Comparison of ENCODE assay signal across 17 cellular contexts in the genomic region with DNA sequence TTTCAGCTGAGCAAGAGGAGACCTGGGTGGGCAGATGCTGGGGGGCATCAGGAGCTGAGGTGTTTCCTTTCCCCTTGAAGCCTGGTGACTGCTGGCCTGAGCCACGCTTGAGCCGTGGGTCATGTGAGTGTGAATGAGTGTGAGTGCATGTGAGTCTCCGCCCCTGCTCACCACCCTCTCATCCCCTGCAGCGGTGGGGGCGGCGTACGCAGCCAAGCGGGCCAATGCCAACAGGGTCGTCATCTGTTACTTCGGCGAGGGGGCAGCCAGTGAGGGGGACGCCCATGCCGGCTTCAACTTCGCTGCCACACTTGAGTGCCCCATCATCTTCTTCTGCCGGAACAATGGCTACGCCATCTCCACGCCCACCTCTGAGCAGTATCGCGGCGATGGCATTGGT. TPM values are rescaled to one million over a fixed set of nuclear protein-coding genes. Genes with fewer than 3 reads are reported as not detected.
DNase-seq lines count a peak whose midpoint lies in the region; ATAC-seq and TF ChIP-seq lines count a peak whose summit lies in the region.
"Had no signal": no experiment of that assay in that cellular context is flagged by ENCODE, and none has a peak within 500 bp of the region (broad histone marks: within the 10 kb centered on the region; RNA-seq: fewer than 3 reads in every experiment).

No MANE protein-coding gene starts in this region.

- no peak overlapping the region for H3K4me3 Mint-ChIP-seq in activated CD8-positive, alpha-beta T cell treated with anti-CD3 and anti-CD28 coated beads for 36 hours
- H3K4me3 Mint-ChIP-seq in stimulated activated memory B cell treated with anti-CD40 and anti-IgM and Interleukin-4, amounts not matched to agents 10 μg/mL and 1 μg/mL and 100 μg/mL, for 72 hours, result no peak overlapping the region
- H3K4me3 Mint-ChIP-seq: CD8-positive, alpha-beta memory T cell had no signal

- intact Hi-C loops in activated CD8-positive, alpha-beta T cell treated with anti-CD3 and anti-CD28 coated beads for 36 hours (cut with micrococcal nuclease), result no loop called here
- intact Hi-C loops in esophagus squamous epithelium (cut with DNase I), result no loop called here

- H3K4me1 Mint-ChIP-seq in activated CD8-positive, alpha-beta T cell treated with anti-CD3 and anti-CD28 coated beads for 36 hours (ENCODE audit: low read depth), result peaks cover 4% of the 10 kb centered on the region
- H3K4me1 Mint-ChIP-seq in stimulated activated memory B cell treated with anti-CD40 and anti-IgM and Interleukin-4, amounts not matched to agents 10 μg/mL and 1 μg/mL and 100 μg/mL, for 72 hours, result peaks cover 4% of the 10 kb centered on the region

- H3K4me3 ChIP-seq in H7 (ENCODE audit: insufficient read depth, low read depth, low read length), result no peak overlapping the region
- no peak overlapping the region for H3K4me3 ChIP-seq in esophagus squamous epithelium
- H3K4me3 ChIP-seq in osteoblast (ENCODE audit: insufficient read depth, low read length), result no peak overlapping the region
- H3K4me3 ChIP-seq: A549, BLaER1, GM12878 had no signal

- peaks cover 6% of the 10 kb centered on the region for H3K36me3 ChIP-seq in H7 (replicated peaks; ENCODE audit: control insufficient read depth, insufficient read depth, low read length)
- H3K36me3 ChIP-seq in esophagus squamous epithelium, result peaks cover 37 to 96% (median 56%) of the 10 kb centered on the region in 3 donors
- peaks cover 29% of the 10 kb centered on the region for H3K36me3 ChIP-seq in osteoblast (ENCODE audit: insufficient read depth, low read length)

- H3K27ac ChIP-seq in esophagus squamous epithelium (peak overlapping the region in 3 of 4 donors; percentile 11 to 39 (median 23)), osteoblast (ENCODE audit: low read depth, low read length) (no peak overlapping the region)
- H3K27ac ChIP-seq: A549 had no signal

- H3K9me3 Mint-ChIP-seq in activated CD8-positive, alpha-beta T cell treated with anti-CD3 and anti-CD28 coated beads for 36 hours, result no peaks in the 10 kb centered on the region
- no peaks in the 10 kb centered on the region for H3K9me3 Mint-ChIP-seq in stimulated activated memory B cell treated with anti-CD40 and anti-IgM and Interleukin-4, amounts not matched to agents 10 μg/mL and 1 μg/mL and 100 μg/mL, for 72 hours
- H3K9me3 Mint-ChIP-seq: CD8-positive, alpha-beta memory T cell had no signal

- no peaks in the 10 kb centered on the region for H3K27me3 ChIP-seq in H7 (ENCODE audit: control insufficient read depth, insufficient read depth, low read length)
- no peaks in the 10 kb centered on the region for H3K27me3 ChIP-seq in esophagus squamous epithelium
- H3K27me3 ChIP-seq in osteoblast (ENCODE audit: insufficient read depth, low read length), result no peaks in the 10 kb centered on the region
- H3K27me3 ChIP-seq: BLaER1 had no signal

- no peaks in the 10 kb centered on the region for H4K20me1 ChIP-seq in osteoblast (ENCODE audit: insufficient read depth, low read length)
- H4K20me1 ChIP-seq: BLaER1 had no signal

- H3K27ac Mint-ChIP-seq in activated CD8-positive, alpha-beta T cell treated with anti-CD3 and anti-CD28 coated beads for 36 hours, result peak overlapping the region; percentile 20
- H3K27ac Mint-ChIP-seq in stimulated activated memory B cell treated with anti-CD40 and anti-IgM and Interleukin-4, amounts not matched to agents 10 μg/mL and 1 μg/mL and 100 μg/mL, for 72 hours, result no peak overlapping the region

- peaks cover 21 to 51% (median 24%) of the 10 kb centered on the region in 3 donors for H3K4me1 ChIP-seq in esophagus squamous epithelium
- no peaks in the 10 kb centered on the region for H3K4me1 ChIP-seq in osteoblast (ENCODE audit: insufficient read depth, low read length)
- H3K4me1 ChIP-seq: A549 had no signal

- no peaks in the 10 kb centered on the region for H3K79me2 ChIP-seq in osteoblast (ENCODE audit: insufficient read depth, low read length)

- CTCF ChIA-PET in activated CD8-positive, alpha-beta T cell treated with anti-CD3 and anti-CD28 coated beads for 36 hours (lab: Charles Lee), result no interaction called here

- H3K36me3 Mint-ChIP-seq in activated CD8-positive, alpha-beta T cell treated with anti-CD3 and anti-CD28 coated beads for 36 hours (ENCODE audit: low read depth), result peaks cover 15% of the 10 kb centered on the region
- H3K36me3 Mint-ChIP-seq in stimulated activated memory B cell treated with anti-CD40 and anti-IgM and Interleukin-4, amounts not matched to agents 10 μg/mL and 1 μg/mL and 100 μg/mL, for 72 hours, result peaks cover 63% of the 10 kb centered on the region

- no peak overlapping the region for H3K4me2 ChIP-seq in osteoblast (ENCODE audit: insufficient read depth, low read length)
- H3K4me2 ChIP-seq: A549, BLaER1 had no signal

- TF ChIP-seq POLR2A in esophagus squamous epithelium (IDR thresholded peaks at IDR 0.05), result no peak

- DNase-seq in H7 (peak; percentile 25), esophagus squamous epithelium (lab: John Stamatoyannopoulos, UW) (no peak), osteoblast (ENCODE audit: insufficient read length, low spot score, missing footprints) (peak; percentile 46), activated gamma-delta T cell treated with Interleukin-2 at 50 U/mL for 16 hours (no peak)
- DNase-seq in activated CD8-positive, alpha-beta T cell treated with anti-CD3 and anti-CD28 coated beads for 36 hours, result no peak
- DNase-seq: CD8-positive, alpha-beta memory T cell; EL; NCI-H345; NCI-H524 treated with DMSO at 0.1 percent for 48 hours had no signal

- no peaks in the 10 kb centered on the region for H3K27me3 Mint-ChIP-seq in activated CD8-positive, alpha-beta T cell treated with anti-CD3 and anti-CD28 coated beads for 36 hours
- no peaks in the 10 kb centered on the region for H3K27me3 Mint-ChIP-seq in stimulated activated memory B cell treated with anti-CD40 and anti-IgM and Interleukin-4, amounts not matched to agents 10 μg/mL and 1 μg/mL and 100 μg/mL, for 72 hours
- H3K27me3 Mint-ChIP-seq: CD8-positive, alpha-beta memory T cell had no signal

- TF ChIP-seq CTCF in activated CD8-positive, alpha-beta T cell treated with anti-CD3 and anti-CD28 coated beads for 36 hours (IDR thresholded peaks at IDR 0.05), result no peak
- TF ChIP-seq CTCF in esophagus squamous epithelium (IDR thresholded peaks at IDR 0.05) (no peak), osteoblast (IDR thresholded peaks at IDR 0.05; ENCODE audit: extremely low read depth, low read depth, low read length) (no peak)

- H3K9me3 ChIP-seq in esophagus squamous epithelium (no peaks in the 10 kb centered on the region), osteoblast (ENCODE audit: low read depth, low read length) (no peaks in the 10 kb centered on the region)
- H3K9me3 ChIP-seq: A549, BLaER1 had no signal

- POLR2A ChIA-PET in activated CD8-positive, alpha-beta T cell treated with anti-CD3 and anti-CD28 coated beads for 36 hours (lab: Charles Lee), result interaction anchor here (1.1 kb wide), 1 partner anchor 14 kb away, joined by 3 read pairs; no protein-coding TSS in a partner anchor

- ATAC-seq in activated CD8-positive, alpha-beta T cell treated with anti-CD3 and anti-CD28 coated beads for 36 hours, result no peak
- ATAC-seq in SK-N-SH treated with all-trans-retinoic acid at 6 μM for 48 hours, result no peak
- no peak for ATAC-seq in stimulated activated memory B cell treated with anti-CD40 and anti-IgM and Interleukin-4, amounts not matched to agents 10 μg/mL and 1 μg/mL and 100 μg/mL, for 72 hours
- ATAC-seq: A549, GM12878 had no signal

- WGBS in esophagus squamous epithelium, 2 donors, result 96 to 98% methylated on average over 9 of the region's 20 CpGs

- H2AFZ ChIP-seq in osteoblast (ENCODE audit: low read length), result no peak overlapping the region

TF ChIP-seq in SK-N-SH treated with all-trans-retinoic acid at 6 μM for 48 hours, 23 proteins besides CTCF, POLR2A, EP300 and RAD21 (continues in another document):
- TF ChIP-seq ZC3H10 (CRISPR knock-in tag; IDR thresholded peaks at IDR 0.05) (no peak), TCF4 (CRISPR knock-in tag; IDR thresholded peaks at IDR 0.05; ENCODE audit: borderline replicate concordance) (no peak), CSDC2 (CRISPR knock-in tag; IDR thresholded peaks at IDR 0.05) (no peak), ARNTL (CRISPR knock-in tag; IDR thresholded peaks at IDR 0.05; ENCODE audit: borderline replicate concordance, low read depth) (no peak)
- TF ChIP-seq, protein P1, sequence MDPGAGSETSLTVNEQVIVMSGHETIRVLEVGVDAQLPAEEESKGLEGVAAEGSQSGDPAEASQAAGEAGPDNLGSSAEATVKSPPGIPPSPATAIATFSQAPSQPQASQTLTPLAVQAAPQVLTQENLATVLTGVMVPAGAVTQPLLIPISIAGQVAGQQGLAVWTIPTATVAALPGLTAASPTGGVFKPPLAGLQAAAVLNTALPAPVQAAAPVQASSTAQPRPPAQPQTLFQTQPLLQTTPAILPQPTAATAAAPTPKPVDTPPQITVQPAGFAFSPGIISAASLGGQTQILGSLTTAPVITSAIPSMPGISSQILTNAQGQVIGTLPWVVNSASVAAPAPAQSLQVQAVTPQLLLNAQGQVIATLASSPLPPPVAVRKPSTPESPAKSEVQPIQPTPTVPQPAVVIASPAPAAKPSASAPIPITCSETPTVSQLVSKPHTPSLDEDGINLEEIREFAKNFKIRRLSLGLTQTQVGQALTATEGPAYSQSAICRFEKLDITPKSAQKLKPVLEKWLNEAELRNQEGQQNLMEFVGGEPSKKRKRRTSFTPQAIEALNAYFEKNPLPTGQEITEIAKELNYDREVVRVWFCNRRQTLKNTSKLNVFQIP (CRISPR knock-in tag; IDR thresholded peaks at IDR 0.05; ENCODE audit: borderline replicate concordance, low read depth), result no peak

RNA-seq across cellular contexts. Expression of a gene that starts 5.2 kb away (rescaled TPM):
- total RNA-seq in H7 (2014; rRNA removed; shearing (Covaris generic)), result 1.9 and 5.3 TPM in 2 replicates
- total RNA-seq in activated CD8-positive, alpha-beta T cell treated with anti-CD3 and anti-CD28 coated beads for 36 hours, result 1 to 10 TPM in 1 of 2 experiments, under 1 TPM in 1; 0.59 to 1.1 TPM
- 10 to 100 TPM; 11.6 to 84.4 (median 35.3) TPM for total RNA-seq in esophagus squamous epithelium
- total RNA-seq in osteoblast, result 0.59 and 0.72 TPM in 2 replicates
- total RNA-seq: HT1080, M059J had no signal

RNA-seq across cellular contexts. Expression of a gene that starts 17.7 kb away (rescaled TPM):
- 80.0 and 96.0 TPM in 2 replicates for total RNA-seq in H7 (2014; rRNA removed; shearing (Covaris generic))
- 10 to 100 TPM; 47.6 to 51.5 TPM for total RNA-seq in activated CD8-positive, alpha-beta T cell treated with anti-CD3 and anti-CD28 coated beads for 36 hours
- total RNA-seq in esophagus squamous epithelium (10 to 100 TPM; 25.1 to 41.4 (median 35.7) TPM), osteoblast (27.4 and 30.0 TPM in 2 replicates)

RNA-seq across cellular contexts. Expression of a gene that starts 21.0 kb away (rescaled TPM):
- not detected in 2 replicates for total RNA-seq in H7 (2014; rRNA removed; shearing (Covaris generic))
- not detected for total RNA-seq in activated CD8-positive, alpha-beta T cell treated with anti-CD3 and anti-CD28 coated beads for 36 hours
- total RNA-seq in esophagus squamous epithelium (not detected), osteoblast (not detected in 2 replicates)
- total RNA-seq: CD8-positive, alpha-beta memory T cell; GM12878; H1; HT1080; M059J had no signal

RNA-seq across cellular contexts. Expression of a gene that starts 24.4 kb away (rescaled TPM):
- 36.0 and 53.1 TPM in 2 replicates for total RNA-seq in H7 (2014; rRNA removed; shearing (Covaris generic))
- 10 to 100 TPM; 32.3 to 36.9 TPM for total RNA-seq in activated CD8-positive, alpha-beta T cell treated with anti-CD3 and anti-CD28 coated beads for 36 hours
- total RNA-seq in esophagus squamous epithelium (10 to 100 TPM; 55.1 to 87.2 (median 58.6) TPM), osteoblast (33.9 and 37.3 TPM in 2 replicates)

RNA-seq across cellular contexts. Expression of a gene that starts 24.8 kb away (rescaled TPM):
- 79.6 and 83.0 TPM in 2 replicates for total RNA-seq in H7 (2014; rRNA removed; shearing (Covaris generic))
- total RNA-seq in activated CD8-positive, alpha-beta T cell treated with anti-CD3 and anti-CD28 coated beads for 36 hours, result 10 to 100 TPM; 46.6 to 47.0 TPM
- total RNA-seq in esophagus squamous epithelium (10 to 100 TPM; 22.4 to 37.0 (median 28.6) TPM), osteoblast (13.3 and 14.5 TPM in 2 replicates)

Comparison
In these comparisons a context has a peak if more than half of its experiments do, and no peak if none do; other contexts are left out.
1. DNase-seq: peak in H7 (single experiment) and osteoblast (single experiment); none in activated CD8-positive, alpha-beta T cell treated with anti-CD3 and anti-CD28 coated beads for 36 hours (single experiment), esophagus squamous epithelium (single experiment) and activated gamma-delta T cell treated with Interleukin-2 at 50 U/mL for 16 hours (single experiment).